In genomic region chr20:34703061-34703572, GRCh38 we compare ENCODE assay signal across 8 cellular contexts. TPM values are rescaled to one million over a fixed set of nuclear protein-coding genes. Genes with fewer than 3 reads are reported as not detected.
DNase-seq lines count a peak whose midpoint lies in the region; ATAC-seq, FAIRE-seq and TF ChIP-seq lines count a peak whose summit lies in the region.

No MANE protein-coding gene starts in this region.

- 0 out of 2 replicates have a peak, but pooled peaks cover 4% of the 10 kb centered on the region for H4K20me1 ChIP-seq in GM23338 (replicated peaks; ENCODE audit: insufficient read depth)

- H3K27me3 Mint-ChIP-seq in GM23338 (ENCODE audit: insufficient read depth, low read depth, poor library complexity), result peaks cover 36% of the 10 kb centered on the region

- H3K36me3 ChIP-seq in GM23338 (ENCODE audit: insufficient read depth) (no peaks in the 10 kb centered on the region), WERI-Rb-1 (no peaks in the 10 kb centered on the region), gastroesophageal sphincter (no peaks in the 10 kb centered on the region), skeletal muscle satellite cell (ENCODE audit: insufficient read depth, low read length) (no peaks in the 10 kb centered on the region), small intestine (ENCODE audit: control insufficient read depth in 2 of 2, insufficient read depth in 2 of 2, low read length in 2 of 2) (no peaks in the 10 kb centered on the region)

- H3K4me1 Mint-ChIP-seq in GM23338, result peaks cover 10% of the 10 kb centered on the region

- H2AFZ ChIP-seq in GM23338, result peak overlapping the region; percentile 99; the same call in 1 of the 2 replicates

- WGBS in gastroesophageal sphincter (ENCODE audit: low coverage in 1 of 2), 2 donors, result 8 to 13% methylated on average over 2 to 4 of the region's 5 CpGs
- 14 to 25% (median 20%) methylated on average over 5 of the region's 5 CpGs for WGBS in small intestine, 3 donors

- peak overlapping the region; percentile 90 for H3K4me3 Mint-ChIP-seq in GM23338

- no peaks in the 10 kb centered on the region for H3K9me3 Mint-ChIP-seq in GM23338

- no peak for TF ChIP-seq EP300 in gastroesophageal sphincter (IDR thresholded peaks at IDR 0.05)

- H3K27ac ChIP-seq in GM23338 (ENCODE audit: low read depth) (no peak overlapping the region), WERI-Rb-1 (no peak overlapping the region), gastroesophageal sphincter (peak overlapping the region; percentile 86 to 100 (median 97)), small intestine (ENCODE audit: low read depth in 1 of 2, low read length in 1 of 2) (peak overlapping the region in 1 of 2 donors; percentile 98)

- no peak for FAIRE-seq in small intestine (lab: Jason Lieb, UNC)

- H3K27ac Mint-ChIP-seq in GM23338, result no peak overlapping the region

- H3K4me3 ChIP-seq in GM23338, result peak overlapping the region; percentile 97
- H3K4me3 ChIP-seq in WERI-Rb-1 (ENCODE audit: low read depth, low read length), result peak overlapping the region; percentile 91
- peak overlapping the region; percentile 46 to 62 for H3K4me3 ChIP-seq in gastroesophageal sphincter
- peak overlapping the region; percentile 90 for H3K4me3 ChIP-seq in skeletal muscle satellite cell (ENCODE audit: low read length)
- H3K4me3 ChIP-seq in small intestine (ENCODE audit: low read depth in 1 of 2, low read length in 2 of 2), result peak overlapping the region in 1 of 2 donors; percentile 68

- no peaks in the 10 kb centered on the region for H3K9me2 ChIP-seq in GM23338 (ENCODE audit: insufficient read depth)

- H3F3A ChIP-seq in GM23338 (replicated peaks; ENCODE audit: low read depth), result peaks cover 17% of the 10 kb centered on the region; the same call in 1 of the 2 replicates

- H3K4me1 ChIP-seq in GM23338 (ENCODE audit: insufficient read depth) (peaks cover 10% of the 10 kb centered on the region; the same call in 1 of the 2 replicates), gastroesophageal sphincter (peaks cover 0 to 40% (median 14%) of the 10 kb centered on the region in 3 donors), skeletal muscle satellite cell (ENCODE audit: control insufficient read depth, insufficient read depth, low read length) (peaks cover 14% of the 10 kb centered on the region), small intestine (ENCODE audit: control insufficient read depth in 2 of 2, insufficient read depth in 1 of 2, low read depth in 1 of 2, low read length in 1 of 2) (peaks cover 0 to 3% of the 10 kb centered on the region in 2 donors)

- peak overlapping the region; percentile 99 for H3K9ac ChIP-seq in skeletal muscle satellite cell (ENCODE audit: low read depth, low read length)

- H3K9me3 ChIP-seq in WERI-Rb-1 (ENCODE audit: severe bottlenecking) (no peaks in the 10 kb centered on the region), gastroesophageal sphincter (no peaks in the 10 kb centered on the region), skeletal muscle satellite cell (replicated peaks; ENCODE audit: low read length) (no peaks in the 10 kb centered on the region), small intestine (ENCODE audit: control insufficient read depth, low read depth) (no peaks in the 10 kb centered on the region)

- ATAC-seq in GM23338 (no peak), gastroesophageal sphincter (no peak), HG02970 (IDR thresholded peaks at IDR 0.05; ENCODE audit: low FRiP score, unreplicated experiment) (no peak), GM19351 (IDR thresholded peaks at IDR 0.05; ENCODE audit: unreplicated experiment) (no peak)

- peaks cover 23% of the 10 kb centered on the region for H3K27me3 ChIP-seq in GM23338 (ENCODE audit: insufficient read depth)
- no peaks in the 10 kb centered on the region for H3K27me3 ChIP-seq in WERI-Rb-1 (ENCODE audit: insufficient read depth, low read depth, severe bottlenecking)
- H3K27me3 ChIP-seq in gastroesophageal sphincter, result no peaks in the 10 kb centered on the region
- H3K27me3 ChIP-seq in skeletal muscle satellite cell (ENCODE audit: control insufficient read depth, insufficient read depth, low read length), result peaks cover 16% of the 10 kb centered on the region
- no peaks in the 10 kb centered on the region for H3K27me3 ChIP-seq in small intestine (ENCODE audit: control insufficient read depth in 2 of 2, insufficient read depth in 2 of 2, low read length in 2 of 2)

- H3K4me2 ChIP-seq in GM23338 (peak overlapping the region; percentile 92), skeletal muscle satellite cell (ENCODE audit: low read length) (peak overlapping the region; percentile 99)

- DNase-seq in GM23338 (ENCODE audit: low spot score) (no peak), WERI-Rb-1 (no peak), small intestine (no peak), SKM-1 treated with dmso at 0.1 percent for 144 hours (lab: John Stamatoyannopoulos, UW; ENCODE audit: unreplicated experiment) (no peak)

- no peak for TF ChIP-seq POLR2A in gastroesophageal sphincter (IDR thresholded peaks at IDR 0.05)

- TF ChIP-seq CTCF in GM23338 (conservative IDR thresholded peaks at IDR 0.05; ENCODE audit: low read depth in 2 of 2), result no peak
- no peak for TF ChIP-seq CTCF in WERI-Rb-1 (IDR thresholded peaks at IDR 0.05; ENCODE audit: low read depth, low read length)
- no peak for TF ChIP-seq CTCF in gastroesophageal sphincter (IDR thresholded peaks at IDR 0.05)

- no peaks in the 10 kb centered on the region for H3K36me3 Mint-ChIP-seq in GM23338 (ENCODE audit: low read depth)

- H3K79me2 ChIP-seq in GM23338 (replicated peaks; ENCODE audit: insufficient read depth), result no peaks in the 10 kb centered on the region

TF ChIP-seq in GM23338, 12 proteins besides CTCF, POLR2A, EP300 and RAD21 (continues in another document):
- TF ChIP-seq, protein P1, sequence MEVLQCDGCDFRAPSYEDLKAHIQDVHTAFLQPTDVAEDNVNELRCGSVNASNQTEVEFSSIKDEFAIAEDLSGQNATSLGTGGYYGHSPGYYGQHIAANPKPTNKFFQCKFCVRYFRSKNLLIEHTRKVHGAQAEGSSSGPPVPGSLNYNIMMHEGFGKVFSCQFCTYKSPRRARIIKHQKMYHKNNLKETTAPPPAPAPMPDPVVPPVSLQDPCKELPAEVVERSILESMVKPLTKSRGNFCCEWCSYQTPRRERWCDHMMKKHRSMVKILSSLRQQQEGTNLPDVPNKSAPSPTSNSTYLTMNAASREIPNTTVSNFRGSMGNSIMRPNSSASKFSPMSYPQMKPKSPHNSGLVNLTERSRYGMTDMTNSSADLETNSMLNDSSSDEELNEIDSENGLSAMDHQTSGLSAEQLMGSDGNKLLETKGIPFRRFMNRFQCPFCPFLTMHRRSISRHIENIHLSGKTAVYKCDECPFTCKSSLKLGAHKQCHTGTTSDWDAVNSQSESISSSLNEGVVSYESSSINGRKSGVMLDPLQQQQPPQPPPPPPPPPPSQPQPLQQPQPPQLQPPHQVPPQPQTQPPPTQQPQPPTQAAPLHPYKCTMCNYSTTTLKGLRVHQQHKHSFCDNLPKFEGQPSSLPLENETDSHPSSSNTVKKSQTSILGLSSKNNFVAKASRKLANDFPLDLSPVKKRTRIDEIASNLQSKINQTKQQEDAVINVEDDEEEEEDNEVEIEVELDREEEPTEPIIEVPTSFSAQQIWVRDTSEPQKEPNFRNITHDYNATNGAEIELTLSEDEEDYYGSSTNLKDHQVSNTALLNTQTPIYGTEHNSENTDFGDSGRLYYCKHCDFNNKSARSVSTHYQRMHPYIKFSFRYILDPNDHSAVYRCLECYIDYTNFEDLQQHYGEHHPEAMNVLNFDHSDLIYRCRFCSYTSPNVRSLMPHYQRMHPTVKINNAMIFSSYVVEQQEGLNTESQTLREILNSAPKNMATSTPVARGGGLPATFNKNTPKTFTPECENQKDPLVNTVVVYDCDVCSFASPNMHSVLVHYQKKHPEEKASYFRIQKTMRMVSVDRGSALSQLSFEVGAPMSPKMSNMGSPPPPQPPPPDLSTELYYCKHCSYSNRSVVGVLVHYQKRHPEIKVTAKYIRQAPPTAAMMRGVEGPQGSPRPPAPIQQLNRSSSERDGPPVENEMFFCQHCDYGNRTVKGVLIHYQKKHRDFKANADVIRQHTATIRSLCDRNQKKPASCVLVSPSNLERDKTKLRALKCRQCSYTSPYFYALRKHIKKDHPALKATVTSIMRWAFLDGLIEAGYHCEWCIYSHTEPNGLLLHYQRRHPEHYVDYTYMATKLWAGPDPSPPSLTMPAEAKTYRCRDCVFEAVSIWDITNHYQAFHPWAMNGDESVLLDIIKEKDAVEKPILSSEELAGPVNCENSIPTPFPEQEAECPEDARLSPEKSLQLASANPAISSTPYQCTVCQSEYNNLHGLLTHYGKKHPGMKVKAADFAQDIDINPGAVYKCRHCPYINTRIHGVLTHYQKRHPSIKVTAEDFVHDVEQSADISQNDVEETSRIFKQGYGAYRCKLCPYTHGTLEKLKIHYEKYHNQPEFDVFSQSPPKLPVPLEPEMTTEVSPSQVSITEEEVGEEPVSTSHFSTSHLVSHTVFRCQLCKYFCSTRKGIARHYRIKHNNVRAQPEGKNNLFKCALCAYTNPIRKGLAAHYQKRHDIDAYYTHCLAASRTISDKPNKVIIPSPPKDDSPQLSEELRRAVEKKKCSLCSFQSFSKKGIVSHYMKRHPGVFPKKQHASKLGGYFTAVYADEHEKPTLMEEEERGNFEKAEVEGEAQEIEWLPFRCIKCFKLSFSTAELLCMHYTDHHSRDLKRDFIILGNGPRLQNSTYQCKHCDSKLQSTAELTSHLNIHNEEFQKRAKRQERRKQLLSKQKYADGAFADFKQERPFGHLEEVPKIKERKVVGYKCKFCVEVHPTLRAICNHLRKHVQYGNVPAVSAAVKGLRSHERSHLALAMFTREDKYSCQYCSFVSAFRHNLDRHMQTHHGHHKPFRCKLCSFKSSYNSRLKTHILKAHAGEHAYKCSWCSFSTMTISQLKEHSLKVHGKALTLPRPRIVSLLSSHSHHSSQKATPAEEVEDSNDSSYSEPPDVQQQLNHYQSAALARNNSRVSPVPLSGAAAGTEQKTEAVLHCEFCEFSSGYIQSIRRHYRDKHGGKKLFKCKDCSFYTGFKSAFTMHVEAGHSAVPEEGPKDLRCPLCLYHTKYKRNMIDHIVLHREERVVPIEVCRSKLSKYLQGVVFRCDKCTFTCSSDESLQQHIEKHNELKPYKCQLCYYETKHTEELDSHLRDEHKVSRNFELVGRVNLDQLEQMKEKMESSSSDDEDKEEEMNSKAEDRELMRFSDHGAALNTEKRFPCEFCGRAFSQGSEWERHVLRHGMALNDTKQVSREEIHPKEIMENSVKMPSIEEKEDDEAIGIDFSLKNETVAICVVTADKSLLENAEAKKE (CRISPR knock-in tag; IDR thresholded peaks at IDR 0.05), result no peak

RNA-seq across cellular contexts. Expression of gene TP53INP2, which starts 1.0 kb away (rescaled TPM):
- total RNA-seq in GM23338 (2014; rRNA removed; shearing (Covaris generic)), result 3.3 and 3.8 TPM in 2 replicates
- polyA plus RNA-seq in GM23338 (2016; fragmentation: Nextera tagmentation; extraction: Ambion mirVana) (2.4 and 2.7 TPM in 2 replicates), small intestine (10 to 100 TPM; 10.2 to 30.6 (median 29.5) TPM)
- total RNA-seq in gastroesophageal sphincter, result 10 to 100 TPM; 22.8 to 67.8 (median 53.0) TPM
- total RNA-seq in skeletal muscle satellite cell (2012; rRNA removed), result 2.0 TPM in 2 replicates

RNA-seq across cellular contexts. Expression of gene PIGU, which starts 26.2 kb away (rescaled TPM):
- total RNA-seq in GM23338 (2014; rRNA removed; shearing (Covaris generic)), result 28.9 and 31.3 TPM in 2 replicates
- polyA plus RNA-seq in GM23338 (2016; fragmentation: Nextera tagmentation; extraction: Ambion mirVana) (22.4 and 24.3 TPM in 2 replicates), small intestine (10 to 100 TPM in 1 of 3 donors, 1 to 10 TPM in 2; 4.9 to 34.3 (median 6.0) TPM)
- 10 to 100 TPM in 3 of 4 donors, 1 to 10 TPM in 1; 5.4 to 11.8 (median 10.8) TPM for total RNA-seq in gastroesophageal sphincter
- 10.6 and 11.8 TPM in 2 replicates for total RNA-seq in skeletal muscle satellite cell (2012; rRNA removed)

Comparison
In these comparisons a context has a peak if more than half of its experiments do, and no peak if none do; other contexts are left out.
1. H3K27ac ChIP-seq: peak in gastroesophageal sphincter (4 of 4); none in GM23338 (single experiment) and WERI-Rb-1 (single experiment).